Comparison of ENCODE assay signal across 16 cellular contexts in the genomic region with DNA sequence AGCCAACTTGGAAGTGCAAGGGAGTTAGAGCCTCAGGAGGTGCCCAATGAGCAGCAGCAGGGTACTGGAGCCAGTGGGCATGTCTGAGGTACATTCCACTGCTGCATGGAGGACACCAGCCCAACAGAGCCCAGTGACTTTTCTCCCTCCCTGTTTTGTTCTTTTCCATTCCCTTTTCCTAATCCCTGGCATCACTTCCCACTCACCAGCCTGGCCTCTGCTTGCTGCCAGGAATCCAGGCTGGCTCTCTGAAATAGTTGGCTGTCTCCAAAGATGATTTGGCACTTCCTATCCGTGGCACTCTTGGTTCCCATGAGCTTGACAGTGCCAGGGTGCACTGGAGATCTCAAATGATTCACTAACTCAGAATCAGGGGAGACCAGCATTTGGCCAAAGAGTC.
DNase-seq lines count a peak whose midpoint lies in the region; ATAC-seq and TF ChIP-seq lines count a peak whose summit lies in the region.
"Had no signal": no experiment of that assay in that cellular context is flagged by ENCODE, and none has a peak within 500 bp of the region (broad histone marks: within the 10 kb centered on the region; RNA-seq: fewer than 3 reads in every experiment).

No MANE protein-coding gene starts in this region.

- in situ Hi-C loops in G401 (cut with HindIII; ENCODE audit: low sequenced_read_pairs) = no loop called here

- no peak for TF ChIP-seq POLR2A in gastroesophageal sphincter (IDR thresholded peaks at IDR 0.05)

- TF ChIP-seq CTCF in gastroesophageal sphincter (IDR thresholded peaks at IDR 0.05) = no peak

- H3K27me3 ChIP-seq in gastroesophageal sphincter = peaks cover 13% of the 10 kb centered on the region

- no peaks in the 10 kb centered on the region for H3K4me1 Mint-ChIP-seq in T-helper 1 cell treated with Interleukin-12 subunit alpha and Interleukin-12 subunit beta and Interleukin-4 antibody, amounts not matched to agents 30 μg/mL and 1 μg/mL, for 36 hours (ENCODE audit: low read depth)
- H3K4me1 Mint-ChIP-seq: CD4-positive, CD25-positive, alpha-beta regulatory T cell; CD8-positive, alpha-beta memory T cell had no signal

- WGBS in gastroesophageal sphincter (ENCODE audit: low coverage in 1 of 2), 2 donors = 0% methylated on average over 1 of the region's 1 CpG; no CpG with 5 or more reads in 1 of the 2 donors

- H3K9me3 ChIP-seq in gastroesophageal sphincter = peaks cover 0 to 4% (median 0%) of the 10 kb centered on the region in 3 donors
- H3K9me3 ChIP-seq: BE2C, HAP-1 had no signal

- no peaks in the 10 kb centered on the region for H3K36me3 ChIP-seq in gastroesophageal sphincter
- H3K36me3 ChIP-seq: BE2C, HAP-1 had no signal

- ATAC-seq in gastroesophageal sphincter (no peak), GM19463 (IDR thresholded peaks at IDR 0.05; ENCODE audit: unreplicated experiment) (no peak), GM18909 (IDR thresholded peaks at IDR 0.05; ENCODE audit: poor library complexity, unreplicated experiment) (no peak)

- H3K4me3 ChIP-seq in gastroesophageal sphincter = no peak overlapping the region
- H3K4me3 ChIP-seq: GM23248, HAP-1 had no signal

- peaks cover 38% of the 10 kb centered on the region for H3K27me3 Mint-ChIP-seq in T-helper 1 cell treated with Interleukin-12 subunit alpha and Interleukin-12 subunit beta and Interleukin-4 antibody, amounts not matched to agents 30 μg/mL and 1 μg/mL, for 36 hours (ENCODE audit: low read depth)

- DNase-seq in T-helper 1 cell = no peak
- peak; percentile 91 for DNase-seq in G401 (ENCODE audit: low spot score)
- peak; percentile 90 for DNase-seq in cerebellar cortex (ENCODE audit: low spot score)
- DNase-seq in occipital lobe (lab: John Stamatoyannopoulos, UW) = peak; percentile 23
- DNase-seq: 8988T; BE2C; CD4-positive, CD25-positive, alpha-beta regulatory T cell; CD8-positive, alpha-beta memory T cell; COR-L47; GDM1; GM23248 had no signal

- no peak for TF ChIP-seq EP300 in gastroesophageal sphincter (IDR thresholded peaks at IDR 0.05)

- no peak overlapping the region for H3K4me3 Mint-ChIP-seq in T-helper 1 cell treated with Interleukin-12 subunit alpha and Interleukin-12 subunit beta and Interleukin-4 antibody, amounts not matched to agents 30 μg/mL and 1 μg/mL, for 36 hours
- H3K4me3 Mint-ChIP-seq: CD4-positive, CD25-positive, alpha-beta regulatory T cell; CD8-positive, alpha-beta memory T cell had no signal

- no peaks in the 10 kb centered on the region for H3K4me1 ChIP-seq in gastroesophageal sphincter
- H3K4me1 ChIP-seq: BE2C, HAP-1 had no signal

- H3K9me3 Mint-ChIP-seq in T-helper 1 cell treated with Interleukin-12 subunit alpha and Interleukin-12 subunit beta and Interleukin-4 antibody, amounts not matched to agents 30 μg/mL and 1 μg/mL, for 36 hours = peaks cover 3% of the 10 kb centered on the region

- H3K27ac Mint-ChIP-seq in T-helper 1 cell treated with Interleukin-12 subunit alpha and Interleukin-12 subunit beta and Interleukin-4 antibody, amounts not matched to agents 30 μg/mL and 1 μg/mL, for 36 hours = peak overlapping the region; percentile 20
- H3K27ac Mint-ChIP-seq: CD4-positive, CD25-positive, alpha-beta regulatory T cell; CD8-positive, alpha-beta memory T cell had no signal

- H3K27ac ChIP-seq in gastroesophageal sphincter = no peak overlapping the region
- H3K27ac ChIP-seq: GM23248 had no signal

- no peaks in the 10 kb centered on the region for H3K36me3 Mint-ChIP-seq in T-helper 1 cell treated with Interleukin-12 subunit alpha and Interleukin-12 subunit beta and Interleukin-4 antibody, amounts not matched to agents 30 μg/mL and 1 μg/mL, for 36 hours (ENCODE audit: low read depth)
- H3K36me3 Mint-ChIP-seq: CD4-positive, CD25-positive, alpha-beta regulatory T cell had no signal

Comparison
In these comparisons a context has a peak if more than half of its experiments do, and no peak if none do; other contexts are left out.
1. DNase-seq: peak in G401 (single experiment), cerebellar cortex (single experiment) and occipital lobe (single experiment); none in T-helper 1 cell (0 of 5).